Comparison of ENCODE assay signal across 10 cellular contexts in the genomic region with DNA sequence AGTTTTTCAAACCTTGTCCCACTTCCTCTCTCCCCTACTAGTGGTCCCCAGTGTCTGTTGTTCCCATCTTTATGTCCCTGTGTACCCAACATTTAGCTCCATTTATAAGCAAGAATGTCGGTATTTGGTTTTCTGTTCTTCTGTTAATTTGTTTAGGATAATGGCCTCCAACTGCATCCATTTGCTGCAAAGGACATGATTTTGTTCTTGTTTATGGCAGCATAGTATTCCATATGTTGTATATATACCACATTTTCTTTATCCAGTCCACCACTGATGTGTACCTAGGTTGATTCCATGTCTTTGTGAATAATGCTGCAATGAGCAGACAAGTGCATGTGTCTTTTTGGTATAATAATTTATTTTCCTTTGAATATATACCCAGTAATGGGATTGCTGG. TPM values are rescaled to one million over a fixed set of nuclear protein-coding genes. Genes with fewer than 3 reads are reported as not detected.
"Had no signal": no experiment of that assay in that cellular context is flagged by ENCODE, and none has a peak within 500 bp of the region (broad histone marks: within the 10 kb centered on the region; RNA-seq: fewer than 3 reads in every experiment).

No MANE protein-coding gene starts in this region.

- H3K4me3 ChIP-seq: GM23248 had no signal

- ATAC-seq: HepG2 had no signal

- DNase-seq: GM23248, GOT3, H9, HCEC 1CT, HFFc6, KG1 had no signal

- FAIRE-seq: HepG2 had no signal

- H2AFZ ChIP-seq: GM23248 had no signal

- H3K27ac ChIP-seq: GM23248, HL-60 had no signal

- H3K9ac ChIP-seq: GM23248 had no signal

RNA-seq across cellular contexts. Expression of a gene that starts 52.2 kb away (rescaled TPM):
- total RNA-seq: GM23248, H4, H9, HepG2, HFFc6 had no signal
- polyA plus RNA-seq: GM23248, HepG2, IgD-negative memory B cell had no signal
